Comparison of ENCODE assay signal across 26 cellular contexts in the genomic region with DNA sequence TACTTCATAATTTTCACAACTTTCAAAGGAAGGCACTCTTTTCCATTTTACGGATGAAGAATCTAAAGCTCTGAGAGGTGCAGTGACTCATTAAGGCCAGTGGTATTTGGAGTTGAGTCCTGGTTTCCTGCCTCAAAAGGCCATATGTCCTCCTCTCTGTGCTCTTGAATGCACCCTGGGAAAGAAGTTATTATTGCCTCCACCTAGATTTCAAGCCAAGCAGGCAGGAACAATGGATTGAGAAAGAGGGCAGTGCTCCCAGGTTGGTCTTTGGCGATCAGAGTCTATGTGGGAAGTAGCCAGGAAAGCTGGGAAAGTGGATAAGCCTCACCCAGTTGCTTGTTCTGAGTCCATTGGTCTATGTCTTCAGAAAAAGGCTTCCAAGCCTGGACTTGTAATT.
"Had no signal": no experiment of that assay in that cellular context is flagged by ENCODE, and none has a peak within 500 bp of the region (broad histone marks: within the 10 kb centered on the region; RNA-seq: fewer than 3 reads in every experiment).

No MANE protein-coding gene starts in this region.

- H3K4me3 ChIP-seq: body of pancreas, SJCRH30 had no signal

- ATAC-seq: activated CD8-positive, alpha-beta T cell treated with anti-CD3 and anti-CD28 coated beads for 36 hours; activated T-cell treated with anti-CD3 and anti-CD28 coated beads, Interleukin-2, amount 50 U/mL, for 72 hours; body of pancreas had no signal

- H3K9ac ChIP-seq: SK-N-SH had no signal

- H3K4me1 ChIP-seq: body of pancreas, SJCRH30 had no signal

- H3K9me3 ChIP-seq: SK-N-SH had no signal

- FAIRE-seq: bronchial epithelial cell had no signal

- H3K27ac ChIP-seq: body of pancreas, SJCRH30, VCaP had no signal

- H3K27me3 ChIP-seq: body of pancreas, SJCRH30 had no signal

- H3K36me3 ChIP-seq: SJCRH30 had no signal

- H3K4me2 ChIP-seq: SK-N-SH had no signal

- DNase-seq: activated CD4-positive, alpha-beta T cell treated with anti-CD3 and anti-CD28 coated beads, Interleukin-2, amount 10 ng/mL, durations not matched to agents 7 days and 5 days; activated CD4-positive, CD25-positive, alpha-beta regulatory T cell; activated CD8-positive, alpha-beta memory T cell treated with anti-CD3 and anti-CD28 coated beads, Interleukin-2, amount 50 U/mL, for 4 hours; activated CD8-positive, alpha-beta T cell treated with anti-CD3 and anti-CD28 coated beads for 36 hours; activated T-cell treated with anti-CD3 and anti-CD28 coated beads, Interleukin-2, amount 50 U/mL, for 72 hours; aorta; body of pancreas; IMR-90; Kasumi-1; KBM-7; NCI-H1092; NCI-H1417; NCI-H1694; NCI-H2029; NCI-H2107; NCI-H2171 treated with DMSO at 0.1 percent for 48 hours; NCI-H226; NCI-H526 treated with DMSO at 0.1 percent for 48 hours; NCI-H82; Right ventricle myocardium superior; RPMI8226; SJCRH30; SK-N-SH; T-helper 1 cell had no signal
